8 cellular contexts compared by ENCODE assay signal in the genomic region with DNA sequence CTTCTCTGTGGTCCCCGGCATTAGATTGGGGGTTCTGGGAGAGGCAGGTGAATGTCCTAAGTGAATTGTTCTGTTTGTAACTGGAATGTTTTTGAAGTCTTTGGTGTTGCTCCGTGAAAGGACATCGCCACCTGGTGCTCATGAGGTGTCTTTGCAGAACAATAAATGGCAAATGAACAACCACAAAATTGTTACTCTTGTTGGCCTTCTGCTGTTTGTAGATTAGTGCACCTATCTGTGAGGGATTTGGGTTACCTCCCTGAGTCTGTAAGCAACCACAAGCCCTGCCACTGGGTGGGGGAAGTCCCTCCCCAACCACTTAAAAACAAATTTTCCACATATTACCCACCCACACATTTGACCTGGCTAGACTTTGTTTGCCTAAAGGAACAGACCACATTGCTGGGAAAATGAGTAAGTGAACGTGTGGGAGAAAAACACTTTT. TPM values are rescaled to one million over a fixed set of nuclear protein-coding genes. Genes with fewer than 3 reads are reported as not detected.
A peak's percentile ranks its signal among the peaks of the same experiment; 100 is the strongest.
DNase-seq lines count a peak whose midpoint lies in the region; ATAC-seq and TF ChIP-seq lines count a peak whose summit lies in the region.

No MANE protein-coding gene starts in this region.

- peak overlapping the region; percentile 13 to 51 for H3K27ac ChIP-seq in left lung

- H3K36me3 ChIP-seq in left lung = peaks cover 0 to 23% of the 10 kb centered on the region in 2 donors

- DNase-seq in NCI-H1417 (lab: John Stamatoyannopoulos, UW) (peak; percentile 19 to 71 (median 33)), NCI-H1417 treated with DMSO at 0.1 percent for 48 hours (lab: John Stamatoyannopoulos, UW) (no peak), SKM-1 treated with dmso at 0.1 percent for 144 hours (lab: John Stamatoyannopoulos, UW; ENCODE audit: unreplicated experiment) (peak; percentile 56), left lung (no peak)
- peak; percentile 48 for DNase-seq in Jurkat, Clone E6-1 (ENCODE audit: low read depth, low spot score)
- DNase-seq in central memory CD4-positive, alpha-beta T cell = peak; percentile 51
- DNase-seq in stimulated activated CD8-positive, alpha-beta memory T cell treated with anti-CD3 and anti-CD28 coated beads, Interleukin-7, amount 100 ng/mL, for 4 hours (ENCODE audit: low read depth in 2 of 2) = peak; percentile 21 to 43

- intact Hi-C loops in left lung (cut with DNase I) = loop anchor here in 1 of 2 donors (5.0 to 10.0 kb wide), 2 partner anchors 36 to 77 kb away; a partner anchor contains a TSS

- no peak overlapping the region for H3K4me3 ChIP-seq in Jurkat, Clone E6-1 (ENCODE audit: low read length)
- H3K4me3 ChIP-seq in left lung = peak overlapping the region in 1 of 2 donors; percentile 44

- H3K4me1 ChIP-seq in left lung = peaks cover 8 to 57% of the 10 kb centered on the region in 2 donors

- H3K9me3 ChIP-seq in left lung = no peaks in the 10 kb centered on the region

- no peaks in the 10 kb centered on the region for H3K27me3 ChIP-seq in left lung

- TF ChIP-seq CTCF in left lung (IDR thresholded peaks at IDR 0.05) = peak; percentile 57

- ATAC-seq in GM21723 (IDR thresholded peaks at IDR 0.05; ENCODE audit: unreplicated experiment) = peak; percentile 73
- peak; percentile 77 for ATAC-seq in left lung

RNA-seq across cellular contexts. Expression of a gene that starts 4.7 kb away (rescaled TPM):
- polyA plus RNA-seq in Jurkat, Clone E6-1 (2012; ENCODE audit: insufficient read depth, insufficient read length) = not detected
- total RNA-seq in left lung = 10 to 100 TPM; 23.5 to 68.7 TPM

RNA-seq across cellular contexts. Expression of a gene that starts 36.1 kb away (rescaled TPM):
- polyA plus RNA-seq in Jurkat, Clone E6-1 (2012; ENCODE audit: insufficient read depth, insufficient read length) = 7.2 TPM
- 10 to 100 TPM; 33.2 to 43.4 TPM for total RNA-seq in left lung

Comparison
In these comparisons a context has a peak if more than half of its experiments do, and no peak if none do; other contexts are left out.
1. DNase-seq: peak in NCI-H1417 (3 of 3), Jurkat, Clone E6-1 (single experiment), SKM-1 treated with dmso at 0.1 percent for 144 hours (single experiment), central memory CD4-positive, alpha-beta T cell (single experiment) and stimulated activated CD8-positive, alpha-beta memory T cell treated with anti-CD3 and anti-CD28 coated beads, Interleukin-7, amount 100 ng/mL, for 4 hours (2 of 2); none in NCI-H1417 treated with DMSO at 0.1 percent for 48 hours (single experiment) and left lung (0 of 2).